In the genomic region with DNA sequence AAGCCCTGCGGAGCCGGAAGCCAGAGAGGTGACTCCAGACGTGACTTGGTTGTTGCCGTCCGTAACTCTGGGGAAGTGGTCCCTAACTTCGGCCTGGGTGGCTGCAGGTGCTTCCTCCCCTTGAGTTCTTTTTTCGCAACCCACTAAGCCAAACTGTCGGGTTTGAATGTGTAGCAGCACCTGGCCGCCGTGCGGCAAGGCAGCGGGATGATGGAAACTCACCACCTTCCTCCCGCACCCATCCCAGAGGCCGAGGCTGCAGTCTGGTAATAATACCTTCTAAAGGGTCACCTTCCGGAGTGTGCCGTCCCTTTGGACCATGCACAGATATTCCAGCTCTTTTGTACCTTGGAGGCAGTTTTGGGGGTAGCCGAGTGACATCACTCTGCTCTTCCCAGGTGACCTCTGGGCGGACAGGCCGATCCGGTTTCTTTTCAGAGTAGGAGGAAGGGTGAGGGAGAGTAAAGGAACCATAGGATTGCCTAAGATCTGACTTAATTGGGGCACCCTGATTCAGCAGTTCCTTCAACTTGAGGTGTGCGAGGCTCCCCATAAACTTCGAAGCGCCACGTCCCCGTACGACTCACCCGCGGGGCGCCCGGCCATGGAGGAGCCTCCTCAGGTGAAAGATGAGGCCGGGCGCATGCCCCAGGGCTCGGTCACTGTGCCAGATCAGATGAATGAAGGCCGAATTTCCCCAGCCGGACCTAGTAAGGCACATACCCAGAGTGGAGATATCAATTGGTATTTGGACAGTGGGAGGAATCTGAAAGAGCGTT, we compare ENCODE assay signal across 8 cellular contexts. TPM values are rescaled to one million over a fixed set of nuclear protein-coding genes. Genes with fewer than 3 reads are reported as not detected.
DNase-seq lines count a peak whose midpoint lies in the region; ATAC-seq and TF ChIP-seq lines count a peak whose summit lies in the region.

No MANE protein-coding gene starts in this region.

- H3K4me1 ChIP-seq in foreskin keratinocyte (peaks cover 10% of the 10 kb centered on the region), spleen (peaks cover 0 to 17% (median 8%) of the 10 kb centered on the region in 6 donors)

- DNase-seq in RPMI8226 (peak; percentile 83), foreskin keratinocyte (peak in 1 of 2 donors; percentile 31), spleen (no peak), GM03348 (ENCODE audit: low spot score) (no peak), dermis blood vessel endothelial cell (no peak)

- H3K27ac ChIP-seq in C4-2B (peak overlapping the region; percentile 88), foreskin keratinocyte (peak overlapping the region; percentile 76), spleen (no peak overlapping the region)

- ATAC-seq in GM21367 (IDR thresholded peaks at IDR 0.05; ENCODE audit: unreplicated experiment) (peak; percentile 51), foreskin keratinocyte (peak; percentile 6), HG03108 (IDR thresholded peaks at IDR 0.05; ENCODE audit: unreplicated experiment) (no peak)

- no peaks in the 10 kb centered on the region for H3K36me3 ChIP-seq in spleen

- TF ChIP-seq POLR2A in spleen (IDR thresholded peaks at IDR 0.05), result no peak

- H3K27me3 ChIP-seq in foreskin keratinocyte, result no peaks in the 10 kb centered on the region
- H3K27me3 ChIP-seq in spleen (replicated peaks in 1 of 7), result peaks cover 0 to 70% (median 19%) of the 10 kb centered on the region in 7 donors

- no peaks in the 10 kb centered on the region for H3K9me3 ChIP-seq in spleen

- intact Hi-C loops in spleen (cut with DNase I; ENCODE audit: low total_unique reads), result no loop called here

- WGBS in spleen, 5 donors, result 17 to 33% (median 20%) methylated on average over 31 to 36 of the region's 36 CpGs

- TF ChIP-seq CTCF in C4-2B (conservative IDR thresholded peaks at IDR 0.05), result no peak
- TF ChIP-seq CTCF in foreskin keratinocyte (conservative IDR thresholded peaks at IDR 0.05), result no peak
- TF ChIP-seq CTCF in spleen (IDR thresholded peaks at IDR 0.05 in 8 of 11, conservative IDR thresholded peaks at IDR 0.05 in 3 of 11), result no peak

- H3K4me3 ChIP-seq in spleen, result peak overlapping the region in 7 of 8 donors; percentile 16 to 61 (median 39)

RNA-seq across cellular contexts. Expression of a gene that starts 1.0 kb away (rescaled TPM):
- total RNA-seq in foreskin keratinocyte, result 13.9 and 15.4 TPM in 2 replicates
- polyA plus RNA-seq in foreskin keratinocyte, result 9.3 and 11.4 TPM in 2 replicates
- 1 to 10 TPM in 5 of 7 donors, under 1 TPM in 2; 0.34 to 2.9 (median 1.3) TPM for total RNA-seq in spleen
- 1 to 10 TPM in 1 of 3 donors, under 1 TPM in 2; 0.15 to 2.7 (median 0.64) TPM for polyA plus RNA-seq in spleen
- 0.17 TPM in 1 of 2 replicates, not detected in the other for total RNA-seq in dermis blood vessel endothelial cell

Comparison
In these comparisons a context has a peak if more than half of its experiments do, and no peak if none do; other contexts are left out.
1. H3K27ac ChIP-seq: peak in C4-2B (single experiment) and foreskin keratinocyte (single experiment); none in spleen (0 of 8).